21 cellular contexts compared by ENCODE assay signal in the genomic region with DNA sequence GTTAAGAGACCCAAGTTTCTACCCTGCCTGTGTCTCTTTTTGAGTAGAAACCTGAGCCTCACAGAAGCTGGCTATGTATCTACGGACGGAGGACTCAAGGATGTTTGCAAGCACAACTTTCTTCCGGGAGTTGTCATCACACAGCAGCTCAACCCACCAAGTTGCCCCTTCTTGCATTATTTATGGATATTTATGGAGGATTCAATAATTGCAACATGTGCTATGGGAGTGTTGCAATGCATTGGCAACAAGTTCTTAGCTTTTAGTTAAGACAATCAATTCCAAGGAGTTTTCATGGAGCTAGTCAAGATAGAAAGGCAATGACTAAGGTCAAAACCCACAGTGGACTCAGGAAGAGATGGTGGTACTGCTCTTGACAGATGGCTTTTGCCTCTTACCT.
"Had no signal": no experiment of that assay in that cellular context is flagged by ENCODE, and none has a peak within 500 bp of the region (broad histone marks: within the 10 kb centered on the region; RNA-seq: fewer than 3 reads in every experiment).

No MANE protein-coding gene starts in this region.

- H3K27ac Mint-ChIP-seq: activated CD4-positive, alpha-beta memory T cell treated with anti-CD3 and anti-CD28 coated beads, Interleukin-2, amount 10 ng/mL, durations not matched to agents 7 days and 5 days; activated naive CD8-positive, alpha-beta T cell treated with anti-CD3 and anti-CD28 coated beads, Interleukin-2, amount 10 ng/mL, durations not matched to agents 7 days and 5 days; activated T-cell treated with anti-CD3 and anti-CD28 coated beads, Interleukin-2, amount 50 U/mL, for 72 hours had no signal

- H3K4me3 Mint-ChIP-seq: activated CD4-positive, alpha-beta memory T cell treated with anti-CD3 and anti-CD28 coated beads, Interleukin-2, amount 10 ng/mL, durations not matched to agents 7 days and 5 days; activated naive CD8-positive, alpha-beta T cell treated with anti-CD3 and anti-CD28 coated beads, Interleukin-2, amount 10 ng/mL, durations not matched to agents 7 days and 5 days; activated T-cell treated with anti-CD3 and anti-CD28 coated beads, Interleukin-2, amount 50 U/mL, for 72 hours had no signal

- H3K27ac ChIP-seq: body of pancreas, VCaP had no signal

- H3K4me1 ChIP-seq: body of pancreas had no signal

- H3K4me3 ChIP-seq: body of pancreas had no signal

- H3K9ac ChIP-seq: SK-N-SH had no signal

- DNase-seq: activated CD4-positive, alpha-beta memory T cell treated with anti-CD3 and anti-CD28 coated beads, Interleukin-2, amount 10 ng/mL, durations not matched to agents 7 days and 5 days; activated CD4-positive, alpha-beta T cell treated with anti-CD3 and anti-CD28 coated beads, Interleukin-2, amount 50 U/mL, for 1 hour; activated CD4-positive, CD25-positive, alpha-beta regulatory T cell; activated naive CD4-positive, alpha-beta T cell treated with anti-CD3 and anti-CD28 coated beads, Interleukin-2, amount 50 U/mL, for 16 hours; activated naive CD8-positive, alpha-beta T cell treated with anti-CD3 and anti-CD28 coated beads, Interleukin-2, amount 10 ng/mL, durations not matched to agents 7 days and 5 days; activated T-cell treated with anti-CD3 and anti-CD28 coated beads for 4 hours; activated T-cell treated with anti-CD3 and anti-CD28 coated beads, Interleukin-2, amount 50 U/mL, for 72 hours; aorta; body of pancreas; central memory CD4-positive, alpha-beta T cell; KG1; NCI-H1092; NCI-H1417; NCI-H1930; NCI-H2171; NCI-H226; NCI-H510A; NCI-H526 treated with DMSO at 0.1 percent for 48 hours; SK-N-SH; T-helper 1 cell had no signal

- H3K4me2 ChIP-seq: SK-N-SH had no signal

- H3K36me3 Mint-ChIP-seq: activated naive CD8-positive, alpha-beta T cell treated with anti-CD3 and anti-CD28 coated beads, Interleukin-2, amount 10 ng/mL, durations not matched to agents 7 days and 5 days had no signal

- ATAC-seq: activated T-cell treated with anti-CD3 and anti-CD28 coated beads, Interleukin-2, amount 50 U/mL, for 72 hours; body of pancreas had no signal

- H3K27me3 ChIP-seq: body of pancreas had no signal

- H3K9me3 Mint-ChIP-seq: activated CD4-positive, alpha-beta memory T cell treated with anti-CD3 and anti-CD28 coated beads, Interleukin-2, amount 10 ng/mL, durations not matched to agents 7 days and 5 days; activated naive CD8-positive, alpha-beta T cell treated with anti-CD3 and anti-CD28 coated beads, Interleukin-2, amount 10 ng/mL, durations not matched to agents 7 days and 5 days had no signal

- H3K4me1 Mint-ChIP-seq: activated CD4-positive, alpha-beta memory T cell treated with anti-CD3 and anti-CD28 coated beads, Interleukin-2, amount 10 ng/mL, durations not matched to agents 7 days and 5 days; activated naive CD8-positive, alpha-beta T cell treated with anti-CD3 and anti-CD28 coated beads, Interleukin-2, amount 10 ng/mL, durations not matched to agents 7 days and 5 days had no signal

- H3K9me3 ChIP-seq: body of pancreas, SK-N-SH had no signal
